In the genomic region with DNA sequence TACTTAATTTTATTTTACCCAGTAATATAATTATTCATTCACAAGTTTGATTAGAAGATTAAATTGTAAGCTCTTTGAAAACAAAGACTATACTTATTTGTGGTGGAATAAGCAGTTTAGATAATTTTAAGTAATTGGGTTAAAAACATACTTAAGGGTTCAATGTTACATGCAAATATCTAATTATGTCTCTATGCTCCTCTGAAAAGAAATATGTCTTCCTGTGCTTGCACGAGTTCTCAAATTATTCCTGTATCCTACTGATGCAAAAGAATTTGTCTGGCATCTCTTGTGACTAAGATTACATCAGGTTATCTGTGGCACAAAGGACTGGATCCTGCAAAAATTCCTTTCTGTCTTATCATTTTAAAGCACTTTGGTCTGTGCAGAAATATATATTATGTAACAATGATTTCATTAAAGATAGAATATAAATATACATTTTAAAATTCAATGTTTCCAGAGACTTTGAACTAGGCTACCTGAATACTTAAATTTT, we compare ENCODE assay signal across 22 cellular contexts.
DNase-seq lines count a peak whose midpoint lies in the region; ATAC-seq, FAIRE-seq and TF ChIP-seq lines count a peak whose summit lies in the region.
"Had no signal": no experiment of that assay in that cellular context is flagged by ENCODE, and none has a peak within 500 bp of the region (broad histone marks: within the 10 kb centered on the region; RNA-seq: fewer than 3 reads in every experiment).

No MANE protein-coding gene starts in this region.

- no peak overlapping the region for H3K9ac ChIP-seq in SK-N-SH
- H3K9ac ChIP-seq in kidney (ENCODE audit: low read length in 2 of 2) = no peak overlapping the region
- H3K9ac ChIP-seq: BLaER1 had no signal

- no peak for ATAC-seq in SK-N-SH treated with all-trans-retinoic acid at 6 μM for 48 hours

- no peaks in the 10 kb centered on the region for H4K20me1 ChIP-seq in SK-N-SH (ENCODE audit: insufficient read depth)
- H4K20me1 ChIP-seq: BLaER1 had no signal

- POLR2A ChIA-PET in SK-N-SH (lab: Yijun Ruan, JAX) = no interaction called here

- H3K9me3 ChIP-seq in SK-N-SH (no peaks in the 10 kb centered on the region), kidney (ENCODE audit: control insufficient read depth in 1 of 2, low read length in 2 of 2) (no peaks in the 10 kb centered on the region)

- no peaks in the 10 kb centered on the region for H3K9me2 ChIP-seq in SK-N-SH

- TF ChIP-seq RAD21 in SK-N-SH (IDR thresholded peaks at IDR 0.05; ENCODE audit: low read length) = no peak

- H3K27me3 ChIP-seq in SK-N-SH (ENCODE audit: insufficient read depth) = no peaks in the 10 kb centered on the region
- H3K27me3 ChIP-seq: BE2C, BLaER1 had no signal

- H3K36me3 ChIP-seq in SK-N-SH (replicated peaks in 1 of 2; ENCODE audit: control insufficient read depth in 1 of 2, insufficient read depth in 2 of 2, low read length in 1 of 2) (no peaks in the 10 kb centered on the region), kidney (ENCODE audit: control insufficient read depth in 1 of 2, insufficient read depth in 2 of 2, low read length in 2 of 2) (no peaks in the 10 kb centered on the region)
- H3K36me3 ChIP-seq: BE2C, BLaER1 had no signal

- peak; percentile 11 for FAIRE-seq in kidney (lab: Jason Lieb, UNC)
- FAIRE-seq: GM12891, GM19239 had no signal

- H3K4me3 ChIP-seq in SK-N-SH (ENCODE audit: low read depth in 2 of 2, low read length in 1 of 2) = no peak overlapping the region
- no peak overlapping the region for H3K4me3 ChIP-seq in kidney (ENCODE audit: low read length in 2 of 2)
- H3K4me3 ChIP-seq: BLaER1 had no signal

- DNase-seq in SK-N-SH (no peak), NCI-H226 (peak; percentile 67), kidney (no peak), DMS53 treated with DMSO at 0.1 percent for 48 hours (lab: John Stamatoyannopoulos, UW; ENCODE audit: unreplicated experiment) (no peak), NCI-H510A (lab: John Stamatoyannopoulos, UW) (no peak)
- DNase-seq: ACHN; BE2C; C1 segment of cervical spinal cord; CD4-positive, alpha-beta memory T cell; CD4-positive, CD25-positive, alpha-beta regulatory T cell; CD8-positive, alpha-beta memory T cell; COR-L47; DMS 273 treated with DMSO at 0.1 percent for 48 hours; DMS153; DMS53; DMS79 treated with DMSO at 0.1 percent for 48 hours; GF-D8 had no signal

- intact Hi-C loops in kidney (cut with DNase I) = no loop called here

- H3F3A ChIP-seq in SK-N-SH (replicated peaks; ENCODE audit: insufficient read depth) = no peaks in the 10 kb centered on the region

- H3K4me2 ChIP-seq in SK-N-SH = no peak overlapping the region
- H3K4me2 ChIP-seq: BLaER1 had no signal

- no peak overlapping the region for H2AFZ ChIP-seq in SK-N-SH (ENCODE audit: low read depth)

- WGBS in SK-N-SH (ENCODE audit: low lambda C conversion rate) = 4% methylated on average over 1 of the region's 1 CpG

- TF ChIP-seq EP300 in SK-N-SH (IDR thresholded peaks at IDR 0.05; ENCODE audit: borderline replicate concordance in 1 of 2, low read depth in 1 of 2, low read length in 1 of 2) = no peak

- H3K4me1 ChIP-seq in SK-N-SH (ENCODE audit: control insufficient read depth in 1 of 2, insufficient read depth in 2 of 2, low read depth in 1 of 2, low read length in 1 of 2) (no peaks in the 10 kb centered on the region; a peak in 1 of 4 replicates), kidney (ENCODE audit: control insufficient read depth in 1 of 2, insufficient read depth in 1 of 2, low read depth in 1 of 2, low read length in 2 of 2) (no peaks in the 10 kb centered on the region)

- H3K27ac ChIP-seq in SK-N-SH (ENCODE audit: low read depth in 2 of 2, low read length in 1 of 2) (no peak overlapping the region), kidney (ENCODE audit: low read depth in 2 of 2, low read length in 2 of 2) (no peak overlapping the region)
- H3K27ac ChIP-seq: 22Rv1, BLaER1 had no signal

- TF ChIP-seq CTCF in SK-N-SH (IDR thresholded peaks at IDR 0.05) = no peak
- TF ChIP-seq CTCF in kidney (IDR thresholded peaks at IDR 0.05; ENCODE audit: borderline replicate concordance, extremely low read depth, insufficient read depth) = no peak

- CTCF ChIA-PET in SK-N-SH (lab: Yijun Ruan, JAX) = no interaction called here

- no peaks in the 10 kb centered on the region for H3K79me2 ChIP-seq in SK-N-SH (ENCODE audit: insufficient read depth)

TF ChIP-seq in SK-N-SH treated with all-trans-retinoic acid at 6 μM for 48 hours, 23 proteins besides CTCF, POLR2A, EP300 and RAD21 (continues in another document):
- TF ChIP-seq TCF4 (CRISPR knock-in tag; IDR thresholded peaks at IDR 0.05; ENCODE audit: borderline replicate concordance) (peak; percentile 43), GLIS3 (CRISPR knock-in tag; IDR thresholded peaks at IDR 0.05) (0 out of 2 replicates have a peak, but pooled peaks have one; percentile 44), ISL1 (CRISPR knock-in tag; IDR thresholded peaks at IDR 0.05) (peak; percentile 92), CSDC2 (CRISPR knock-in tag; IDR thresholded peaks at IDR 0.05) (no peak), SNAI2 (CRISPR knock-in tag; IDR thresholded peaks at IDR 0.05) (no peak), BACH2 (CRISPR knock-in tag; IDR thresholded peaks at IDR 0.05; ENCODE audit: borderline replicate concordance) (no peak)
- TF ChIP-seq, protein P1, sequence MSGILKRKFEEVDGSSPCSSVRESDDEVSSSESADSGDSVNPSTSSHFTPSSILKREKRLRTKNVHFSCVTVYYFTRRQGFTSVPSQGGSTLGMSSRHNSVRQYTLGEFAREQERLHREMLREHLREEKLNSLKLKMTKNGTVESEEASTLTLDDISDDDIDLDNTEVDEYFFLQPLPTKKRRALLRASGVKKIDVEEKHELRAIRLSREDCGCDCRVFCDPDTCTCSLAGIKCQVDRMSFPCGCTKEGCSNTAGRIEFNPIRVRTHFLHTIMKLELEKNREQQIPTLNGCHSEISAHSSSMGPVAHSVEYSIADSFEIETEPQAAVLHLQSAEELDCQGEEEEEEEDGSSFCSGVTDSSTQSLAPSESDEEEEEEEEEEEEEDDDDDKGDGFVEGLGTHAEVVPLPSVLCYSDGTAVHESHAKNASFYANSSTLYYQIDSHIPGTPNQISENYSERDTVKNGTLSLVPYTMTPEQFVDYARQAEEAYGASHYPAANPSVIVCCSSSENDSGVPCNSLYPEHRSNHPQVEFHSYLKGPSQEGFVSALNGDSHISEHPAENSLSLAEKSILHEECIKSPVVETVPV (CRISPR knock-in tag; IDR thresholded peaks at IDR 0.05) = peak; percentile 69; the same call in 1 of the 2 replicates
- TF ChIP-seq, protein P2, sequence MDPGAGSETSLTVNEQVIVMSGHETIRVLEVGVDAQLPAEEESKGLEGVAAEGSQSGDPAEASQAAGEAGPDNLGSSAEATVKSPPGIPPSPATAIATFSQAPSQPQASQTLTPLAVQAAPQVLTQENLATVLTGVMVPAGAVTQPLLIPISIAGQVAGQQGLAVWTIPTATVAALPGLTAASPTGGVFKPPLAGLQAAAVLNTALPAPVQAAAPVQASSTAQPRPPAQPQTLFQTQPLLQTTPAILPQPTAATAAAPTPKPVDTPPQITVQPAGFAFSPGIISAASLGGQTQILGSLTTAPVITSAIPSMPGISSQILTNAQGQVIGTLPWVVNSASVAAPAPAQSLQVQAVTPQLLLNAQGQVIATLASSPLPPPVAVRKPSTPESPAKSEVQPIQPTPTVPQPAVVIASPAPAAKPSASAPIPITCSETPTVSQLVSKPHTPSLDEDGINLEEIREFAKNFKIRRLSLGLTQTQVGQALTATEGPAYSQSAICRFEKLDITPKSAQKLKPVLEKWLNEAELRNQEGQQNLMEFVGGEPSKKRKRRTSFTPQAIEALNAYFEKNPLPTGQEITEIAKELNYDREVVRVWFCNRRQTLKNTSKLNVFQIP (CRISPR knock-in tag; IDR thresholded peaks at IDR 0.05; ENCODE audit: borderline replicate concordance, low read depth) = no peak; the same call in 1 of the 2 replicates

TF ChIP-seq in SK-N-SH, 30 proteins besides CTCF, POLR2A, EP300 and RAD21:
- TF ChIP-seq FOXJ3 (CRISPR knock-in tag; IDR thresholded peaks at IDR 0.05) (no peak), MXI1 (IDR thresholded peaks at IDR 0.05; ENCODE audit: low read depth, low read length) (no peak), ELF1 (IDR thresholded peaks at IDR 0.05) (no peak), GABPA (IDR thresholded peaks at IDR 0.05; ENCODE audit: low read depth) (no peak), NRF1 (IDR thresholded peaks at IDR 0.05; ENCODE audit: low read depth, low read length) (no peak), RFX5 (IDR thresholded peaks at IDR 0.05; ENCODE audit: low read length) (no peak)
- TF ChIP-seq, protein P3, sequence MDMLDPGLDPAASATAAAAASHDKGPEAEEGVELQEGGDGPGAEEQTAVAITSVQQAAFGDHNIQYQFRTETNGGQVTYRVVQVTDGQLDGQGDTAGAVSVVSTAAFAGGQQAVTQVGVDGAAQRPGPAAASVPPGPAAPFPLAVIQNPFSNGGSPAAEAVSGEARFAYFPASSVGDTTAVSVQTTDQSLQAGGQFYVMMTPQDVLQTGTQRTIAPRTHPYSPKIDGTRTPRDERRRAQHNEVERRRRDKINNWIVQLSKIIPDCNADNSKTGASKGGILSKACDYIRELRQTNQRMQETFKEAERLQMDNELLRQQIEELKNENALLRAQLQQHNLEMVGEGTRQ (IDR thresholded peaks at IDR 0.05; ENCODE audit: borderline replicate concordance, low read depth, low read length) = no peak
